1 cellular context compared by ENCODE assay signal in genomic region chr7:12961910-12962309, GRCh38.
TF ChIP-seq lines count a peak whose summit lies in the region.

No MANE protein-coding gene starts in this region.

TF ChIP-seq in GM23338, 12 proteins besides CTCF, POLR2A, EP300 and RAD21:
- no peak for TF ChIP-seq ZNF462 (CRISPR knock-in tag; IDR thresholded peaks at IDR 0.05)
- TF ChIP-seq ZNF331 (CRISPR knock-in tag; IDR thresholded peaks at IDR 0.05; ENCODE audit: low read depth) = no peak
- no peak for TF ChIP-seq EZH2 (IDR thresholded peaks at IDR 0.05; ENCODE audit: low read depth, unreplicated experiment)
- no peak for TF ChIP-seq JUNB (IDR thresholded peaks at IDR 0.05; ENCODE audit: unreplicated experiment)
- no peak for TF ChIP-seq REST (IDR thresholded peaks at IDR 0.05; ENCODE audit: unreplicated experiment)
- TF ChIP-seq ZNF114 (CRISPR knock-in tag; IDR thresholded peaks at IDR 0.05) = no peak
- TF ChIP-seq EZH2phosphoT487 (IDR thresholded peaks at IDR 0.05; ENCODE audit: unreplicated experiment) = no peak
- TF ChIP-seq ETS1 (IDR thresholded peaks at IDR 0.05) = no peak
- TF ChIP-seq POLR2AphosphoS5 (IDR thresholded peaks at IDR 0.05; ENCODE audit: low read depth) = no peak
- TF ChIP-seq STAT1 (IDR thresholded peaks at IDR 0.05; ENCODE audit: unreplicated experiment) = no peak
- no peak for TF ChIP-seq NANOG (IDR thresholded peaks at IDR 0.05; ENCODE audit: borderline replicate concordance)
- TF ChIP-seq CREB1 (CRISPR knock-in tag; IDR thresholded peaks at IDR 0.05; ENCODE audit: low read depth) = no peak
